ENCODE assay signal across 24 cellular contexts in genomic region chr19:28977826-28978225, GRCh38.
DNase-seq lines count a peak whose midpoint lies in the region; ATAC-seq, FAIRE-seq and TF ChIP-seq lines count a peak whose summit lies in the region.
"Had no signal": no experiment of that assay in that cellular context is flagged by ENCODE, and none has a peak within 500 bp of the region (broad histone marks: within the 10 kb centered on the region; RNA-seq: fewer than 3 reads in every experiment).

No MANE protein-coding gene starts in this region.

- H2BK5ac ChIP-seq in H1 (ENCODE audit: low read depth, low read length) = no peak overlapping the region

- H4K20me1 ChIP-seq in H1 (replicated peaks in 1 of 2; ENCODE audit: control insufficient read depth in 1 of 2, insufficient read depth in 2 of 2, low read length in 2 of 2) = no peaks in the 10 kb centered on the region

- H3K9me3 ChIP-seq in H1 (ENCODE audit: insufficient read depth in 2 of 2, low read depth in 1 of 2, low read length in 1 of 2) = no peaks in the 10 kb centered on the region
- H3K9me3 ChIP-seq in thyroid gland = no peaks in the 10 kb centered on the region
- H3K9me3 ChIP-seq: ascending aorta, pancreas, uterus had no signal

- no peak overlapping the region for H2BK20ac ChIP-seq in H1 (ENCODE audit: low read length)

- H3K27me3 ChIP-seq in H7 (ENCODE audit: control insufficient read depth, insufficient read depth, low read length) (no peaks in the 10 kb centered on the region), H1 (replicated peaks in 1 of 4; ENCODE audit: control insufficient read depth in 3 of 4, extremely low read depth in 1 of 4, insufficient read depth in 3 of 4, low read length in 3 of 4) (no peaks in the 10 kb centered on the region), thyroid gland (no peaks in the 10 kb centered on the region), foreskin keratinocyte (no peaks in the 10 kb centered on the region)
- H3K27me3 ChIP-seq: ascending aorta, pancreas, uterus had no signal

- H3K36me3 ChIP-seq in H7 (replicated peaks; ENCODE audit: control insufficient read depth, insufficient read depth, low read length) = no peaks in the 10 kb centered on the region
- H3K36me3 ChIP-seq in H1 (ENCODE audit: control insufficient read depth in 2 of 4, insufficient read depth in 4 of 4, low read length in 3 of 4) = no peaks in the 10 kb centered on the region
- H3K36me3 ChIP-seq in thyroid gland = no peaks in the 10 kb centered on the region
- H3K36me3 ChIP-seq: ascending aorta, pancreas, uterus, WERI-Rb-1 had no signal

- H3K4me1 ChIP-seq in H1 (replicated peaks in 1 of 4; ENCODE audit: control insufficient read depth in 3 of 4, insufficient read depth in 4 of 4, low read length in 3 of 4) (no peaks in the 10 kb centered on the region; a peak in 1 of 7 replicates), thyroid gland (no peaks in the 10 kb centered on the region), foreskin keratinocyte (no peaks in the 10 kb centered on the region)
- H3K4me1 ChIP-seq: ascending aorta, pancreas, uterus had no signal

- no peaks in the 10 kb centered on the region for H3K23me2 ChIP-seq in H1 (ENCODE audit: low read depth, low read length)

- POLR2A ChIA-PET in H1 (lab: Charles Lee; ENCODE audit: partially characterized antibody) = no interaction called here

- no peak overlapping the region for H3K4me2 ChIP-seq in H1 (ENCODE audit: insufficient read depth in 1 of 2, low read depth in 2 of 2, low read length in 2 of 2)

- intact Hi-C loops in thyroid gland (cut with DNase I) = no loop called here

- 85% methylated on average over 5 of the region's 5 CpGs; no CpG with 5 or more reads in 1 of the 2 experiments for WGBS in H1 (ENCODE audit: extremely low coverage in 1 of 2, insufficient coverage in 1 of 2, insufficient read length in 1 of 2, insufficient replicate concordance in 2 of 2, low coverage in 1 of 2, low lambda C conversion rate in 2 of 2, missing lambda C conversion rate in 1 of 2), 2 experiments
- WGBS in thyroid gland, 2 donors = 81 to 87% methylated on average over 5 of the region's 5 CpGs

- H3K27ac ChIP-seq in H1 (ENCODE audit: low read depth, low read length) (no peak overlapping the region), thyroid gland (no peak overlapping the region), foreskin keratinocyte (no peak overlapping the region)
- H3K27ac ChIP-seq: ascending aorta, pancreas, uterus, WERI-Rb-1 had no signal

- H3K9ac ChIP-seq in H1 (replicated peaks in 1 of 4; ENCODE audit: extremely low read depth in 1 of 4, low read depth in 3 of 4, low read length in 3 of 4) = no peak overlapping the region

- no peaks in the 10 kb centered on the region for H3K79me2 ChIP-seq in H1 (ENCODE audit: control insufficient read depth in 1 of 2, insufficient read depth in 2 of 2, low read length in 2 of 2)

- no peak overlapping the region for H3K23ac ChIP-seq in H1 (ENCODE audit: insufficient read length)

- DNase-seq in AG08396 (ENCODE audit: low spot score) = peak; percentile 25
- peak; percentile 73 for DNase-seq in H7
- DNase-seq in H1 (ENCODE audit: low read depth in 1 of 2, low spot score in 2 of 2) = peak in 1 of 2 experiments; percentile 52
- DNase-seq in left kidney (ENCODE audit: low read depth, low spot score) = peak; percentile 51
- DNase-seq in NCI-H510A (lab: John Stamatoyannopoulos, UW) = no peak
- DNase-seq in thyroid gland = no peak
- DNase-seq in RCC 7860 (ENCODE audit: low spot score) = no peak
- no peak for DNase-seq in foreskin keratinocyte
- DNase-seq: activated CD4-positive, alpha-beta T cell treated with anti-CD3 and anti-CD28 coated beads, Interleukin-2, amount 50 U/mL, for 4 hours; activated CD8-positive, alpha-beta memory T cell treated with anti-CD3 and anti-CD28 coated beads, Interleukin-2, amount 50 U/mL, for 4 hours; CD4-positive, CD25-positive, alpha-beta regulatory T cell; DMS 273 treated with DMSO at 0.1 percent for 48 hours; GDM1; mesenchymal stem cell; naive thymus-derived CD4-positive, alpha-beta T cell; NCI-H1417 treated with DMSO at 0.1 percent for 48 hours; NCI-H526; pancreas; substantia nigra; uterus; WERI-Rb-1 had no signal

- H2BK15ac ChIP-seq in H1 (ENCODE audit: low read length) = no peak overlapping the region

- no peak overlapping the region for H3K56ac ChIP-seq in H1 (replicated peaks; ENCODE audit: insufficient read length, low read depth, low read length)

- H3K4me3 ChIP-seq in H7 (ENCODE audit: insufficient read depth, low read depth, low read length) (no peak overlapping the region), H1 (ENCODE audit: extremely low read depth in 1 of 4, insufficient read depth in 2 of 4, low read depth in 3 of 4, low read length in 4 of 4) (no peak overlapping the region), thyroid gland (replicated peaks in 1 of 3) (no peak overlapping the region)
- H3K4me3 ChIP-seq: ascending aorta, pancreas, uterus had no signal

- TF ChIP-seq CTCF in H1 (IDR thresholded peaks at IDR 0.05; ENCODE audit: control extremely low read depth in 1 of 3, insufficient read depth in 1 of 3, low read depth in 1 of 3, low read length in 3 of 3) (peak; percentile 45 to 61 (median 60)), thyroid gland (IDR thresholded peaks at IDR 0.05) (no peak), foreskin keratinocyte (conservative IDR thresholded peaks at IDR 0.05) (no peak)

- no peak overlapping the region for H2AK5ac ChIP-seq in H1 (ENCODE audit: low read depth, low read length)

- TF ChIP-seq POLR2A in H1 (IDR thresholded peaks at IDR 0.05; ENCODE audit: control extremely low read depth in 1 of 2, low read depth in 2 of 2, low read length in 2 of 2) (no peak), thyroid gland (IDR thresholded peaks at IDR 0.05) (no peak)

- H4K91ac ChIP-seq in H1 (replicated peaks; ENCODE audit: insufficient read length, low read length) = no peak overlapping the region

- H2BK120ac ChIP-seq in H1 (replicated peaks; ENCODE audit: low read depth, low read length) = no peak overlapping the region

- ATAC-seq in foreskin keratinocyte = no peak
- ATAC-seq: activated T-helper 17 cell treated with anti-CD3 and anti-CD28 coated beads, Interleukin-2, amount 50 U/mL, for 72 hours; naive thymus-derived CD4-positive, alpha-beta T cell; pancreas; sciatic nerve had no signal

- no peaks in the 10 kb centered on the region for H3K79me1 ChIP-seq in H1 (ENCODE audit: low read depth, low read length)

- FAIRE-seq in H1 (lab: Jason Lieb, UNC) = no peak
- no peak for FAIRE-seq in RCC 7860 (lab: Jason Lieb, UNC)
- FAIRE-seq: pancreas had no signal

- H3K18ac ChIP-seq in H1 (ENCODE audit: extremely low read depth, low read length) = no peak overlapping the region

- no peak overlapping the region for H4K8ac ChIP-seq in H1 (ENCODE audit: extremely low read depth, insufficient read depth, low read length)

- peak; percentile 39 to 55 for TF ChIP-seq RAD21 in H1 (IDR thresholded peaks at IDR 0.05 in 1 of 2, conservative IDR thresholded peaks at IDR 0.05 in 1 of 2; ENCODE audit: low read depth in 2 of 2, low read length in 2 of 2)

- no peak overlapping the region for H2BK12ac ChIP-seq in H1 (ENCODE audit: low read depth, low read length)

- no peak overlapping the region for H2AFZ ChIP-seq in H1 (ENCODE audit: low read length)

- no peak overlapping the region for H4K5ac ChIP-seq in H1 (ENCODE audit: insufficient read length, low read depth, low read length)

- H3K14ac ChIP-seq in H1 (ENCODE audit: insufficient read length) = no peak overlapping the region

- CTCF ChIA-PET in H1 (lab: Charles Lee; ENCODE audit: partially characterized antibody) = interaction anchor here (0.7 to 2.2 kb wide), 13 partner anchors 8 to 283 kb away, joined by 3 to 10 read pairs (median 5); no protein-coding TSS in a partner anchor

- H3K4ac ChIP-seq in H1 (replicated peaks; ENCODE audit: insufficient read length, low read depth, low read length) = no peak overlapping the region

- TF ChIP-seq EP300 in H1 (IDR thresholded peaks at IDR 0.05; ENCODE audit: borderline replicate concordance in 1 of 2, low read depth in 2 of 2, low read length in 2 of 2) = no peak

TF ChIP-seq in H1, 55 proteins besides CTCF, POLR2A, EP300 and RAD21:
- no peak for TF ChIP-seq SAP30 (IDR thresholded peaks at IDR 0.05; ENCODE audit: insufficient read depth, insufficient replicate concordance, low read length)
- TF ChIP-seq TCF12 (IDR thresholded peaks at IDR 0.05; ENCODE audit: low read depth, low read length) = no peak
- no peak for TF ChIP-seq CHD1 (IDR thresholded peaks at IDR 0.05; ENCODE audit: low read depth, low read length)
- no peak for TF ChIP-seq SRF (IDR thresholded peaks at IDR 0.05; ENCODE audit: low read depth, low read length)

Comparison
In these comparisons a context has a peak if more than half of its experiments do, and no peak if none do; other contexts are left out.
1. DNase-seq: peak in AG08396 (single experiment), H7 (single experiment) and left kidney (single experiment); none in NCI-H510A (single experiment), thyroid gland (0 of 2), RCC 7860 (single experiment) and foreskin keratinocyte (0 of 2).
2. CTCF ChIP-seq: peak in H1 (3 of 3); none in thyroid gland (0 of 6) and foreskin keratinocyte (single experiment).